In the genomic region with DNA sequence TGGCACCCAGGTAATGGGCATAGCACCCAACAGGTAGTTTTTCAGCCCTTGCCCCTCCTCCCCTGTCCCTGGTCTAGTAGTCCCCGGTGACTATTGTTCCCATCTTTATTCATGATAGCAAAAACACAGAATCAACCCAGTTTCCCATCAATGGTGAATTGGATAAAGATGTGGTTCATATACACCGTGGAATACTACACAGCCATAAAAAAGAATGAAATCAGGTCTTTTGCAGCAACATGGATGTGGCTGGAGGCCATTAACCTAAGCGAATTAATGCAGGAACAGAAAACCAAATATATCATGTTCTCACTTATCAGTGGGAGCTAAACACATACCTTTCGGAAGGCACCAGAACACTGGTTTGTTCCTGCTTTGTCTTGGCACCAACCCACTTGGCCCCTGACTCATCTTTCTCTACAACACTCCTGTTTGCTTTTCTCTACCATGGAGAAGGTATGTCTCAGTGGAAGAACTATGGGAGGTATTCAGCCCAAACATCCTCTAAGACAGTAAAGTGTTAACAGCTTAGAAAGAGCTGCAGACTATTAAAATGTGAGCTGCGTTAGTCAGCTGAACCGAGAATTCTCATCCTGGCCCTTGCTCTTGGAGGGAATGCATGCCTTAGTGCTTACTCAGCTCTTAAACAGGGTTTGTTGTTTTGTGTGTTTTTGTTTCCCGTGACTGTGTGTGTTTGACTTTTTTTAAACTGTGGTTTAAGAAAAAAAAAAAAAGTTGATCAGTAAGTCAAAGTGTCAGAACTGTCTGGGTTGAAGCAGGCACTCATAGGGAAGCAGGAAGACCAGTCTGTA, we compare ENCODE assay signal across 8 cellular contexts.
DNase-seq lines count a peak whose midpoint lies in the region; ATAC-seq, FAIRE-seq and TF ChIP-seq lines count a peak whose summit lies in the region.

No MANE protein-coding gene starts in this region.

- H3F3A ChIP-seq in SK-N-SH (replicated peaks; ENCODE audit: insufficient read depth), result peaks cover 8% of the 10 kb centered on the region

- H3K9me1 ChIP-seq in endothelial cell of umbilical vein (replicated peaks; ENCODE audit: control insufficient read depth, extremely low read depth, insufficient read depth, low read length), result no peaks in the 10 kb centered on the region

- intact Hi-C loops in endothelial cell of umbilical vein (cut with micrococcal nuclease), result loop anchor here (1.0 kb wide), 5 partner anchors 36 to 201 kb away; no protein-coding TSS in a partner anchor

- peak overlapping the region; percentile 79 to 84; a peak in 3 of 4 replicates for H3K27ac ChIP-seq in SK-N-SH (ENCODE audit: low read depth in 2 of 2, low read length in 1 of 2)
- peak overlapping the region; percentile 90 for H3K27ac ChIP-seq in endothelial cell of umbilical vein (ENCODE audit: insufficient read depth, low read depth, low read length)
- H3K27ac ChIP-seq in mucosa of rectum (ENCODE audit: low read depth in 2 of 2, low read length in 2 of 2), result peak overlapping the region; percentile 59 to 63

- peak overlapping the region; percentile 56 for H3K9ac ChIP-seq in SK-N-SH
- peak overlapping the region; percentile 58 for H3K9ac ChIP-seq in endothelial cell of umbilical vein (replicated peaks; ENCODE audit: extremely low read depth, insufficient read depth, low read length)
- no peak overlapping the region for H3K9ac ChIP-seq in mucosa of rectum (ENCODE audit: low read depth in 1 of 2, low read length in 2 of 2)

- DNase-seq in SIG-M5 treated with dmso at 0.1 percent for 504 hours (lab: John Stamatoyannopoulos, UW; ENCODE audit: unreplicated experiment), result peak; percentile 35
- DNase-seq in SIG-M5 (lab: John Stamatoyannopoulos, UW), result no peak
- no peak for DNase-seq in SK-N-SH
- DNase-seq in endothelial cell of umbilical vein (ENCODE audit: low read depth, low spot score), result peak; percentile 94

- TF ChIP-seq CTCF in SK-N-SH (IDR thresholded peaks at IDR 0.05) (no peak), endothelial cell of umbilical vein (IDR thresholded peaks at IDR 0.05; ENCODE audit: extremely low read depth in 1 of 2, insufficient read depth in 1 of 2, low read depth in 1 of 2, low read length in 2 of 2) (no peak)

- CTCF ChIA-PET in SK-N-SH (lab: Yijun Ruan, JAX), result no interaction called here
- CTCF ChIA-PET in endothelial cell of umbilical vein (lab: Charles Lee), result interaction anchor here (0.9 to 2.4 kb wide), 16 partner anchors 15 to 426 kb away, joined by 3 to 12 read pairs (median 5); no protein-coding TSS in a partner anchor

- H3K4me1 ChIP-seq in SK-N-SH (ENCODE audit: control insufficient read depth in 1 of 2, insufficient read depth in 2 of 2, low read depth in 1 of 2, low read length in 1 of 2) (peaks cover 6% of the 10 kb centered on the region in 2 experiments), endothelial cell of umbilical vein (ENCODE audit: control insufficient read depth, extremely low read depth, insufficient read depth, low read length) (peaks cover 41% of the 10 kb centered on the region), mucosa of rectum (ENCODE audit: control insufficient read depth in 2 of 2, insufficient read depth in 2 of 2, low read length in 2 of 2) (peaks cover 10 to 12% of the 10 kb centered on the region in 2 donors)

- H4K20me1 ChIP-seq in SK-N-SH (ENCODE audit: insufficient read depth), result no peaks in the 10 kb centered on the region
- H4K20me1 ChIP-seq in endothelial cell of umbilical vein (replicated peaks; ENCODE audit: control insufficient read depth, extremely low read depth, insufficient read depth, low read length), result no peaks in the 10 kb centered on the region

- dilution Hi-C loops in endothelial cell of umbilical vein (cut with MboI; ENCODE audit: extremely low pct_ligation_motif_present, low sequenced_read_pairs), result no loop called here

- H3K4me2 ChIP-seq in SK-N-SH (peak overlapping the region; percentile 69), endothelial cell of umbilical vein (ENCODE audit: insufficient read depth, low read length) (peak overlapping the region; percentile 19)

- H3K9me2 ChIP-seq in SK-N-SH, result no peaks in the 10 kb centered on the region

- H3K27me3 ChIP-seq in SK-N-SH (ENCODE audit: insufficient read depth) (no peaks in the 10 kb centered on the region), endothelial cell of umbilical vein (ENCODE audit: control insufficient read depth in 2 of 2, insufficient read depth in 2 of 2, low read length in 2 of 2) (no peaks in the 10 kb centered on the region), mucosa of rectum (ENCODE audit: control insufficient read depth in 2 of 2, insufficient read depth in 2 of 2, low read length in 2 of 2) (no peaks in the 10 kb centered on the region)

- H3K36me3 ChIP-seq in SK-N-SH (replicated peaks in 1 of 2; ENCODE audit: control insufficient read depth in 1 of 2, insufficient read depth in 2 of 2, low read length in 1 of 2) (no peaks in the 10 kb centered on the region), endothelial cell of umbilical vein (ENCODE audit: control insufficient read depth in 2 of 2, extremely low read depth in 1 of 2, insufficient read depth in 2 of 2, low read length in 2 of 2) (no peaks in the 10 kb centered on the region), mucosa of rectum (ENCODE audit: control insufficient read depth in 2 of 2, insufficient read depth in 2 of 2, low read length in 2 of 2) (no peaks in the 10 kb centered on the region)

- H2AFZ ChIP-seq in SK-N-SH (ENCODE audit: low read depth) (no peak overlapping the region), endothelial cell of umbilical vein (ENCODE audit: low read depth, low read length) (no peak overlapping the region)

- H3K79me2 ChIP-seq in SK-N-SH (ENCODE audit: insufficient read depth), result no peaks in the 10 kb centered on the region
- H3K79me2 ChIP-seq in endothelial cell of umbilical vein (ENCODE audit: control insufficient read depth, insufficient read depth, low read length), result no peaks in the 10 kb centered on the region

- POLR2A ChIA-PET in SK-N-SH (lab: Yijun Ruan, JAX), result no interaction called here
- POLR2A ChIA-PET in endothelial cell of umbilical vein (lab: Charles Lee), result interaction anchor here (0.7 kb wide), 1 partner anchor 67 kb away, joined by 3 read pairs; no protein-coding TSS in a partner anchor

- no peak overlapping the region for H3K4me3 ChIP-seq in SK-N-SH (ENCODE audit: low read depth in 2 of 2, low read length in 1 of 2)
- H3K4me3 ChIP-seq in endothelial cell of umbilical vein (replicated peaks in 1 of 3; ENCODE audit: insufficient read depth in 1 of 3, low read depth in 1 of 3, low read length in 3 of 3), result no peak overlapping the region
- H3K4me3 ChIP-seq in mucosa of rectum (ENCODE audit: low read length in 2 of 2), result no peak overlapping the region

- ATAC-seq in GM18909 (IDR thresholded peaks at IDR 0.05; ENCODE audit: poor library complexity, unreplicated experiment) (no peak), HG02610 (IDR thresholded peaks at IDR 0.05; ENCODE audit: unreplicated experiment) (no peak), HG03159 (IDR thresholded peaks at IDR 0.05; ENCODE audit: unreplicated experiment) (no peak)

- FAIRE-seq in endothelial cell of umbilical vein (lab: Jason Lieb, UNC), result peak; percentile 96

- TF ChIP-seq POLR2A in endothelial cell of umbilical vein (IDR thresholded peaks at IDR 0.05; ENCODE audit: low read depth, low read length), result no peak

- WGBS in SK-N-SH (ENCODE audit: low lambda C conversion rate), result 52% methylated on average over 7 of the region's 7 CpGs

- no TSS peak for BruUV-seq in endothelial cell of umbilical vein (replicated peaks; lab: Mats Ljungman, UMichigan)

- no peak for TF ChIP-seq RAD21 in SK-N-SH (IDR thresholded peaks at IDR 0.05; ENCODE audit: low read length)

- TF ChIP-seq EP300 in SK-N-SH (IDR thresholded peaks at IDR 0.05; ENCODE audit: borderline replicate concordance in 1 of 2, low read depth in 1 of 2, low read length in 1 of 2), result peak in 1 of 2 experiments; percentile 89; a peak in 2 of 4 replicates

- H3K9me3 ChIP-seq in SK-N-SH, result no peaks in the 10 kb centered on the region
- no peaks in the 10 kb centered on the region for H3K9me3 ChIP-seq in endothelial cell of umbilical vein (replicated peaks; ENCODE audit: control insufficient read depth, insufficient read depth, low read length)
- no peaks in the 10 kb centered on the region for H3K9me3 ChIP-seq in mucosa of rectum (ENCODE audit: control insufficient read depth in 2 of 2, low read length in 2 of 2)

TF ChIP-seq in SK-N-SH, 30 proteins besides CTCF, POLR2A, EP300 and RAD21 (continues in another document):
- TF ChIP-seq, protein P1, sequence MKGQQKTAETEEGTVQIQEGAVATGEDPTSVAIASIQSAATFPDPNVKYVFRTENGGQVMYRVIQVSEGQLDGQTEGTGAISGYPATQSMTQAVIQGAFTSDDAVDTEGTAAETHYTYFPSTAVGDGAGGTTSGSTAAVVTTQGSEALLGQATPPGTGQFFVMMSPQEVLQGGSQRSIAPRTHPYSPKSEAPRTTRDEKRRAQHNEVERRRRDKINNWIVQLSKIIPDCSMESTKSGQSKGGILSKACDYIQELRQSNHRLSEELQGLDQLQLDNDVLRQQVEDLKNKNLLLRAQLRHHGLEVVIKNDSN (IDR thresholded peaks at IDR 0.05; ENCODE audit: borderline replicate concordance, low read depth), result no peak
- TF ChIP-seq TCF12 (IDR thresholded peaks at IDR 0.05), result peak; percentile 91
- no peak for TF ChIP-seq FOXJ3 (CRISPR knock-in tag; IDR thresholded peaks at IDR 0.05)
- no peak for TF ChIP-seq SMC3 (IDR thresholded peaks at IDR 0.05; ENCODE audit: low read depth, low read length)
- TF ChIP-seq, protein P2, sequence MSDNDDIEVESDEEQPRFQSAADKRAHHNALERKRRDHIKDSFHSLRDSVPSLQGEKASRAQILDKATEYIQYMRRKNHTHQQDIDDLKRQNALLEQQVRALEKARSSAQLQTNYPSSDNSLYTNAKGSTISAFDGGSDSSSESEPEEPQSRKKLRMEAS (IDR thresholded peaks at IDR 0.05; ENCODE audit: low read depth), result peak; percentile 77

TF ChIP-seq in endothelial cell of umbilical vein, 7 proteins besides CTCF, POLR2A, EP300 and RAD21:
- peak; percentile 69 for TF ChIP-seq POLR2AphosphoS5 (IDR thresholded peaks at IDR 0.05; ENCODE audit: insufficient read depth, low read depth, low read length)
- no peak for TF ChIP-seq MYC (IDR thresholded peaks at IDR 0.05; ENCODE audit: low read depth, low read length)
- TF ChIP-seq, protein P2 (IDR thresholded peaks at IDR 0.05; ENCODE audit: insufficient read depth, insufficient read length), result no peak
- no peak for TF ChIP-seq EZH2 (IDR thresholded peaks at IDR 0.05; ENCODE audit: borderline replicate concordance, low read depth, low read length, severe bottlenecking)
- TF ChIP-seq FOS (IDR thresholded peaks at IDR 0.05; ENCODE audit: borderline replicate concordance, insufficient read depth, low read length), result peak; percentile 88
- peak; percentile 23 for TF ChIP-seq GATA2 (IDR thresholded peaks at IDR 0.05; ENCODE audit: insufficient read depth, insufficient read length, low read depth, low read length)
- TF ChIP-seq JUN (IDR thresholded peaks at IDR 0.05; ENCODE audit: borderline replicate concordance, insufficient read depth, insufficient read length, low read depth), result peak; percentile 71

Comparison
In these comparisons a context has a peak if more than half of its experiments do, and no peak if none do; other contexts are left out.
1. DNase-seq: peak in SIG-M5 treated with dmso at 0.1 percent for 504 hours (single experiment) and endothelial cell of umbilical vein (single experiment); none in SIG-M5 (single experiment) and SK-N-SH (single experiment).
2. H3K9ac ChIP-seq: peak in SK-N-SH (single experiment) and endothelial cell of umbilical vein (single experiment); none in mucosa of rectum (0 of 2).
3. Peak in every context shown above with its lines, with median percentiles within 50 percentile points of each other: H3K27ac ChIP-seq.